ENCODE assay signal across 33 cellular contexts in genomic region chr2:177192788-177193187, GRCh38.
"Had no signal": no experiment of that assay in that cellular context is flagged by ENCODE, and none has a peak within 500 bp of the region (broad histone marks: within the 10 kb centered on the region; RNA-seq: fewer than 3 reads in every experiment).

No MANE protein-coding gene starts in this region.

- H3K9me3 Mint-ChIP-seq: activated CD4-positive, alpha-beta memory T cell treated with anti-CD3 and anti-CD28 coated beads, Interleukin-2, amount 10 ng/mL, durations not matched to agents 7 days and 5 days; activated CD4-positive, alpha-beta T cell treated with anti-CD3 and anti-CD28 coated beads, Interleukin-2, amount 10 ng/mL, durations not matched to agents 7 days and 5 days; activated naive CD4-positive, alpha-beta T cell treated with anti-CD3 and anti-CD28 coated beads, Interleukin-2, amount 50 U/mL, for 24 hours; activated naive CD8-positive, alpha-beta T cell treated with anti-CD3 and anti-CD28 coated beads, Interleukin-2, amount 50 U/mL, for 24 hours; activated T-helper 2 cell treated with anti-CD3 and anti-CD28 coated beads, Interferon-gamma antibody, Interleukin-2, Interleukin-4, amounts not matched to agents 10 μg/mL and 5 μg/mL and 100 μg/mL, durations not matched to agents 14 hours and 24 hours and 36 hours; memory B cell; naive thymus-derived CD8-positive, alpha-beta T cell; neural crest cell; stimulated activated effector memory CD8-positive, alpha-beta T cell treated with anti-CD3 and anti-CD28 coated beads, Interleukin-12 subunit alpha, Interleukin-12 subunit beta, amount 100 ng/mL, for 72 hours; stimulated activated naive CD8-positive, alpha-beta T cell treated with anti-CD3 and anti-CD28 coated beads, Interleukin-15, Interleukin-2, amounts not matched to agents 100 ng/mL and 50 ng/mL, for 24 hours had no signal

- H3K9me3 ChIP-seq: pancreas, prostate gland, thoracic aorta had no signal

- H3K36me3 ChIP-seq: pancreas, prostate gland, thoracic aorta had no signal

- H3K27me3 Mint-ChIP-seq: activated CD4-positive, alpha-beta memory T cell treated with anti-CD3 and anti-CD28 coated beads, Interleukin-2, amount 10 ng/mL, durations not matched to agents 7 days and 5 days; activated CD4-positive, alpha-beta T cell treated with anti-CD3 and anti-CD28 coated beads, Interleukin-2, amount 10 ng/mL, durations not matched to agents 7 days and 5 days; activated naive CD4-positive, alpha-beta T cell treated with anti-CD3 and anti-CD28 coated beads, Interleukin-2, amount 50 U/mL, for 24 hours; memory B cell; stimulated activated naive CD8-positive, alpha-beta T cell treated with anti-CD3 and anti-CD28 coated beads, Interleukin-15, Interleukin-2, amounts not matched to agents 100 ng/mL and 50 ng/mL, for 24 hours had no signal

- H3K27me3 ChIP-seq: pancreas had no signal

- H3K4me1 ChIP-seq: pancreas, prostate gland had no signal

- H3K27ac Mint-ChIP-seq: activated CD4-positive, alpha-beta T cell treated with anti-CD3 and anti-CD28 coated beads, Interleukin-2, amount 10 ng/mL, durations not matched to agents 7 days and 5 days; activated naive CD4-positive, alpha-beta T cell treated with anti-CD3 and anti-CD28 coated beads, Interleukin-2, amount 50 U/mL, for 24 hours; activated naive CD8-positive, alpha-beta T cell treated with anti-CD3 and anti-CD28 coated beads, Interleukin-2, amount 50 U/mL, for 24 hours; activated T-helper 2 cell treated with anti-CD3 and anti-CD28 coated beads, Interferon-gamma antibody, Interleukin-2, Interleukin-4, amounts not matched to agents 10 μg/mL and 5 μg/mL and 100 μg/mL, durations not matched to agents 14 hours and 24 hours and 36 hours; memory B cell; naive thymus-derived CD8-positive, alpha-beta T cell; stimulated activated effector memory CD8-positive, alpha-beta T cell treated with anti-CD3 and anti-CD28 coated beads, Interleukin-12 subunit alpha, Interleukin-12 subunit beta, amount 100 ng/mL, for 72 hours; stimulated activated naive CD8-positive, alpha-beta T cell treated with anti-CD3 and anti-CD28 coated beads, Interleukin-15, Interleukin-2, amounts not matched to agents 100 ng/mL and 50 ng/mL, for 24 hours had no signal

- H3K4me3 Mint-ChIP-seq: activated CD4-positive, alpha-beta T cell treated with anti-CD3 and anti-CD28 coated beads, Interleukin-2, amount 10 ng/mL, durations not matched to agents 7 days and 5 days; activated naive CD4-positive, alpha-beta T cell treated with anti-CD3 and anti-CD28 coated beads, Interleukin-2, amount 50 U/mL, for 24 hours; activated naive CD8-positive, alpha-beta T cell treated with anti-CD3 and anti-CD28 coated beads, Interleukin-2, amount 50 U/mL, for 24 hours; memory B cell; naive thymus-derived CD8-positive, alpha-beta T cell; neural crest cell; stimulated activated effector memory CD8-positive, alpha-beta T cell treated with anti-CD3 and anti-CD28 coated beads, Interleukin-12 subunit alpha, Interleukin-12 subunit beta, amount 100 ng/mL, for 72 hours; stimulated activated naive CD8-positive, alpha-beta T cell treated with anti-CD3 and anti-CD28 coated beads, Interleukin-15, Interleukin-2, amounts not matched to agents 100 ng/mL and 50 ng/mL, for 24 hours had no signal

- H3K36me3 Mint-ChIP-seq: activated naive CD4-positive, alpha-beta T cell treated with anti-CD3 and anti-CD28 coated beads, Interleukin-2, amount 50 U/mL, for 24 hours; memory B cell; naive thymus-derived CD8-positive, alpha-beta T cell; stimulated activated effector memory CD8-positive, alpha-beta T cell treated with anti-CD3 and anti-CD28 coated beads, Interleukin-12 subunit alpha, Interleukin-12 subunit beta, amount 100 ng/mL, for 72 hours had no signal

- H3K27ac ChIP-seq: pancreas, prostate gland, skin epidermis, thoracic aorta had no signal

- H3K4me3 ChIP-seq: pancreas, prostate gland, skin epidermis, thoracic aorta had no signal

- DNase-seq: activated CD4-positive, alpha-beta memory T cell treated with anti-CD3 and anti-CD28 coated beads, Interleukin-2, amount 10 ng/mL, durations not matched to agents 7 days and 5 days; activated CD4-positive, alpha-beta T cell treated with anti-CD3 and anti-CD28 coated beads for 1 hour; activated CD4-positive, alpha-beta T cell treated with anti-CD3 and anti-CD28 coated beads, Interleukin-2, amount 10 ng/mL, durations not matched to agents 7 days and 5 days; activated naive CD8-positive, alpha-beta T cell treated with anti-CD3 and anti-CD28 coated beads, Interleukin-2, amount 50 U/mL, for 24 hours; activated T-cell treated with anti-CD3 and anti-CD28 coated beads, Interleukin-2, amount 50 U/mL, for 48 hours; amygdala; caudate nucleus; cortex of kidney; foreskin fibroblast; head of caudate nucleus; hippocampal formation; kidney; left colon; midbrain; naive thymus-derived CD8-positive, alpha-beta T cell; nucleus accumbens; pancreas; retina; stimulated activated CD4-positive, alpha-beta T cell treated with anti-CD3 and anti-CD28 coated beads, Interleukin-12 subunit alpha, Interleukin-12 subunit beta, amount 100 ng/mL, for 4 hours; stimulated activated CD4-positive, alpha-beta T cell treated with anti-CD3 and anti-CD28 coated beads, Interleukin-4, amount 100 ng/mL, for 24 hours; T-helper 9 cell; trophoblast cell had no signal

- ATAC-seq: activated naive CD8-positive, alpha-beta T cell treated with anti-CD3 and anti-CD28 coated beads, Interleukin-2, amount 50 U/mL, for 24 hours; esophagus mucosa; left colon; naive thymus-derived CD8-positive, alpha-beta T cell; pancreas; sciatic nerve had no signal

- H3K4me1 Mint-ChIP-seq: activated naive CD4-positive, alpha-beta T cell treated with anti-CD3 and anti-CD28 coated beads, Interleukin-2, amount 50 U/mL, for 24 hours; memory B cell; naive thymus-derived CD8-positive, alpha-beta T cell; stimulated activated effector memory CD8-positive, alpha-beta T cell treated with anti-CD3 and anti-CD28 coated beads, Interleukin-12 subunit alpha, Interleukin-12 subunit beta, amount 100 ng/mL, for 72 hours had no signal
